ENCODE assay signal across 1 cellular context in genomic region chr6:28673800-28674671, GRCh38.
TF ChIP-seq lines count a peak whose summit lies in the region.

No MANE protein-coding gene starts in this region.

TF ChIP-seq in HepG2, 621 proteins besides CTCF, POLR2A, EP300 and RAD21 (continued from another document and continues in another):
- no peak for TF ChIP-seq MLXIP (CRISPR knock-in tag; IDR thresholded peaks at IDR 0.05; ENCODE audit: borderline replicate concordance)
- TF ChIP-seq, protein P1, sequence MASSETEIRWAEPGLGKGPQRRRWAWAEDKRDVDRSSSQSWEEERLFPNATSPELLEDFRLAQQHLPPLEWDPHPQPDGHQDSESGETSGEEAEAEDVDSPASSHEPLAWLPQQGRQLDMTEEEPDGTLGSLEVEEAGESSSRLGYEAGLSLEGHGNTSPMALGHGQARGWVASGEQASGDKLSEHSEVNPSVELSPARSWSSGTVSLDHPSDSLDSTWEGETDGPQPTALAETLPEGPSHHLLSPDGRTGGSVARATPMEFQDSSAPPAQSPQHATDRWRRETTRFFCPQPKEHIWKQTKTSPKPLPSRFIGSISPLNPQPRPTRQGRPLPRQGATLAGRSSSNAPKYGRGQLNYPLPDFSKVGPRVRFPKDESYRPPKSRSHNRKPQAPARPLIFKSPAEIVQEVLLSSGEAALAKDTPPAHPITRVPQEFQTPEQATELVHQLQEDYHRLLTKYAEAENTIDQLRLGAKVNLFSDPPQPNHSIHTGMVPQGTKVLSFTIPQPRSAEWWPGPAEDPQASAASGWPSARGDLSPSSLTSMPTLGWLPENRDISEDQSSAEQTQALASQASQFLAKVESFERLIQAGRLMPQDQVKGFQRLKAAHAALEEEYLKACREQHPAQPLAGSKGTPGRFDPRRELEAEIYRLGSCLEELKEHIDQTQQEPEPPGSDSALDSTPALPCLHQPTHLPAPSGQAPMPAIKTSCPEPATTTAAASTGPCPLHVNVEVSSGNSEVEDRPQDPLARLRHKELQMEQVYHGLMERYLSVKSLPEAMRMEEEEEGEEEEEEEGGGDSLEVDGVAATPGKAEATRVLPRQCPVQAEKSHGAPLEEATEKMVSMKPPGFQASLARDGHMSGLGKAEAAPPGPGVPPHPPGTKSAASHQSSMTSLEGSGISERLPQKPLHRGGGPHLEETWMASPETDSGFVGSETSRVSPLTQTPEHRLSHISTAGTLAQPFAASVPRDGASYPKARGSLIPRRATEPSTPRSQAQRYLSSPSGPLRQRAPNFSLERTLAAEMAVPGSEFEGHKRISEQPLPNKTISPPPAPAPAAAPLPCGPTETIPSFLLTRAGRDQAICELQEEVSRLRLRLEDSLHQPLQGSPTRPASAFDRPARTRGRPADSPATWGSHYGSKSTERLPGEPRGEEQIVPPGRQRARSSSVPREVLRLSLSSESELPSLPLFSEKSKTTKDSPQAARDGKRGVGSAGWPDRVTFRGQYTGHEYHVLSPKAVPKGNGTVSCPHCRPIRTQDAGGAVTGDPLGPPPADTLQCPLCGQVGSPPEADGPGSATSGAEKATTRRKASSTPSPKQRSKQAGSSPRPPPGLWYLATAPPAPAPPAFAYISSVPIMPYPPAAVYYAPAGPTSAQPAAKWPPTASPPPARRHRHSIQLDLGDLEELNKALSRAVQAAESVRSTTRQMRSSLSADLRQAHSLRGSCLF (CRISPR knock-in tag; IDR thresholded peaks at IDR 0.05; ENCODE audit: borderline replicate concordance), result no peak
- TF ChIP-seq ZNF652 (CRISPR knock-in tag; IDR thresholded peaks at IDR 0.05; ENCODE audit: borderline replicate concordance, low read depth), result no peak
- no peak for TF ChIP-seq MATR3 (CRISPR knock-in tag; IDR thresholded peaks at IDR 0.05)
- no peak for TF ChIP-seq IKZF1 (IDR thresholded peaks at IDR 0.05)
- TF ChIP-seq FLYWCH1 (CRISPR knock-in tag; IDR thresholded peaks at IDR 0.05), result no peak
- no peak for TF ChIP-seq ZNF569 (CRISPR knock-in tag; IDR thresholded peaks at IDR 0.05; ENCODE audit: borderline replicate concordance)
- TF ChIP-seq ZNF740 (CRISPR knock-in tag; IDR thresholded peaks at IDR 0.05), result no peak
- TF ChIP-seq AKAP8 (CRISPR knock-in tag; IDR thresholded peaks at IDR 0.05), result no peak
- peak; percentile 62 for TF ChIP-seq ZNF687 (CRISPR knock-in tag; IDR thresholded peaks at IDR 0.05)
- no peak for TF ChIP-seq ZNF879 (CRISPR knock-in tag; IDR thresholded peaks at IDR 0.05)
- no peak for TF ChIP-seq MAZ (IDR thresholded peaks at IDR 0.05; ENCODE audit: borderline replicate concordance, low read depth, low read length)
- peak; percentile 60; the same call in 1 of the 2 replicates for TF ChIP-seq MAZ (CRISPR knock-in tag; IDR thresholded peaks at IDR 0.05; ENCODE audit: low read depth)
- TF ChIP-seq ZNF160 (CRISPR knock-in tag; IDR thresholded peaks at IDR 0.05), result peak; percentile 74; the same call in 1 of the 2 replicates
- TF ChIP-seq MZF1 (CRISPR knock-in tag; IDR thresholded peaks at IDR 0.05; ENCODE audit: borderline replicate concordance), result no peak
- TF ChIP-seq, protein P2, sequence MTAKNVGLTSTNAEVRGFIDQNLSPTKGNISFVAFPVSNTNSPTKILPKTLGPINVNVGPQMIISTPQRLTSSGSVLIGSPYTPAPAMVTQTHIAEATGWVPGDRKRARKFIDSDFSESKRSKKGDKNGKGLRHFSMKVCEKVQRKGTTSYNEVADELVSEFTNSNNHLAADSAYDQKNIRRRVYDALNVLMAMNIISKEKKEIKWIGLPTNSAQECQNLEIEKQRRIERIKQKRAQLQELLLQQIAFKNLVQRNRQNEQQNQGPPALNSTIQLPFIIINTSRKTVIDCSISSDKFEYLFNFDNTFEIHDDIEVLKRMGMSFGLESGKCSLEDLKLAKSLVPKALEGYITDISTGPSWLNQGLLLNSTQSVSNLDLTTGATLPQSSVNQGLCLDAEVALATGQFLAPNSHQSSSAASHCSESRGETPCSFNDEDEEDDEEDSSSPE (CRISPR knock-in tag; IDR thresholded peaks at IDR 0.05), result peak; percentile 28; the same call in 1 of the 2 replicates
- TF ChIP-seq HMG20B (CRISPR knock-in tag; conservative IDR thresholded peaks at IDR 0.05), result 0 out of 2 replicates have a peak, but pooled peaks have one; percentile 26
- TF ChIP-seq NR3C1 (CRISPR knock-in tag; IDR thresholded peaks at IDR 0.05), result no peak
- TF ChIP-seq MEF2D (CRISPR knock-in tag; IDR thresholded peaks at IDR 0.05), result peak; percentile 68; the same call in 1 of the 2 replicates
- no peak for TF ChIP-seq MTA1 (CRISPR knock-in tag; IDR thresholded peaks at IDR 0.05; ENCODE audit: borderline replicate concordance)
- TF ChIP-seq ZFP91 (CRISPR knock-in tag; IDR thresholded peaks at IDR 0.05; ENCODE audit: borderline replicate concordance), result no peak
- no peak for TF ChIP-seq ZNF496 (CRISPR knock-in tag; IDR thresholded peaks at IDR 0.05; ENCODE audit: insufficient replicate concordance)
- TF ChIP-seq, protein P3, sequence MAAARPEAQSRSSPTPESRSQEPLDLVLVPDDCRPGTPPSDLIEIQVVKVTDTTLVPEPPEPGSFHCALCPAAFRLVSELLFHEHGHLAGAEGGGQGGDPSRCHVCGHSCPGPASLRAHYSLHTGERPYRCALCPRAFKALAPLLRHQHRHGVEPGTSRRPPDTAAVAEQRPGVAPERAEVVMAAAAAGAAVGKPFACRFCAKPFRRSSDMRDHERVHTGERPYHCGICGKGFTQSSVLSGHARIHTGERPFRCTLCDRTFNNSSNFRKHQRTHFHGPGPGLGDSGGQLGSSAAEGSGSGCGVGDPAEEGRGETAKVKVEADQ (CRISPR knock-in tag; IDR thresholded peaks at IDR 0.05; ENCODE audit: borderline replicate concordance), result no peak
- TF ChIP-seq SMAD1 (CRISPR knock-in tag; IDR thresholded peaks at IDR 0.05; ENCODE audit: borderline replicate concordance, low read depth), result no peak
- TF ChIP-seq NFIB (CRISPR knock-in tag; IDR thresholded peaks at IDR 0.05; ENCODE audit: borderline replicate concordance), result no peak
- TF ChIP-seq ZNF790 (CRISPR knock-in tag; IDR thresholded peaks at IDR 0.05; ENCODE audit: borderline replicate concordance), result no peak
- no peak for TF ChIP-seq ZNF619 (CRISPR knock-in tag; IDR thresholded peaks at IDR 0.05)
- TF ChIP-seq MYPOP (CRISPR knock-in tag; IDR thresholded peaks at IDR 0.05), result peak; percentile 65; the same call in 1 of the 2 replicates
- TF ChIP-seq ZNF788 (CRISPR knock-in tag; IDR thresholded peaks at IDR 0.05; ENCODE audit: borderline replicate concordance), result peak; percentile 52
- TF ChIP-seq ZZZ3 (CRISPR knock-in tag; IDR thresholded peaks at IDR 0.05; ENCODE audit: borderline replicate concordance), result no peak
- no peak for TF ChIP-seq ELF1 (CRISPR knock-in tag; IDR thresholded peaks at IDR 0.05)
- TF ChIP-seq HIVEP1 (CRISPR knock-in tag; IDR thresholded peaks at IDR 0.05), result 0 out of 2 replicates have a peak, but pooled peaks have one; percentile 29
- TF ChIP-seq, protein P4, sequence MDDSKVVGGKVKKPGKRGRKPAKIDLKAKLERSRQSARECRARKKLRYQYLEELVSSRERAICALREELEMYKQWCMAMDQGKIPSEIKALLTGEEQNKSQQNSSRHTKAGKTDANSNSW (CRISPR knock-in tag; IDR thresholded peaks at IDR 0.05; ENCODE audit: borderline replicate concordance), result no peak
- 0 out of 2 replicates have a peak, but pooled peaks have one; percentile 60 for TF ChIP-seq ZNF124 (CRISPR knock-in tag; IDR thresholded peaks at IDR 0.05)
- TF ChIP-seq HCFC1 (IDR thresholded peaks at IDR 0.05; ENCODE audit: low read depth, low read length), result no peak
- TF ChIP-seq SP4 (CRISPR knock-in tag; IDR thresholded peaks at IDR 0.05), result no peak
- no peak for TF ChIP-seq ZNF572 (CRISPR knock-in tag; IDR thresholded peaks at IDR 0.05)
- TF ChIP-seq ZBTB21 (CRISPR knock-in tag; IDR thresholded peaks at IDR 0.05), result no peak
- TF ChIP-seq ZNF205 (CRISPR knock-in tag; IDR thresholded peaks at IDR 0.05), result 0 out of 2 replicates have a peak, but pooled peaks have one; percentile 20
- TF ChIP-seq MAFF (IDR thresholded peaks at IDR 0.05; ENCODE audit: low read depth, low read length), result no peak
- TF ChIP-seq KDM2A (CRISPR knock-in tag; IDR thresholded peaks at IDR 0.05; ENCODE audit: borderline replicate concordance, low read depth), result peak; percentile 71; the same call in 1 of the 2 replicates
- TF ChIP-seq ZKSCAN8 (CRISPR knock-in tag; IDR thresholded peaks at IDR 0.05; ENCODE audit: borderline replicate concordance), result peak; percentile 76; the same call in 1 of the 2 replicates
- TF ChIP-seq, protein P5, sequence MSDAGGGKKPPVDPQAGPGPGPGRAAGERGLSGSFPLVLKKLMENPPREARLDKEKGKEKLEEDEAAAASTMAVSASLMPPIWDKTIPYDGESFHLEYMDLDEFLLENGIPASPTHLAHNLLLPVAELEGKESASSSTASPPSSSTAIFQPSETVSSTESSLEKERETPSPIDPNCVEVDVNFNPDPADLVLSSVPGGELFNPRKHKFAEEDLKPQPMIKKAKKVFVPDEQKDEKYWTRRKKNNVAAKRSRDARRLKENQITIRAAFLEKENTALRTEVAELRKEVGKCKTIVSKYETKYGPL (CRISPR knock-in tag; IDR thresholded peaks at IDR 0.05), result no peak
- TF ChIP-seq FOXP1 (IDR thresholded peaks at IDR 0.05), result no peak
- no peak for TF ChIP-seq FOXP1 (CRISPR knock-in tag; IDR thresholded peaks at IDR 0.05)
- no peak for TF ChIP-seq XRCC5 (optimal IDR thresholded peaks at IDR 0.05; ENCODE audit: low read length)
- no peak for TF ChIP-seq ZNF598 (CRISPR knock-in tag; IDR thresholded peaks at IDR 0.05; ENCODE audit: borderline replicate concordance)
- TF ChIP-seq FOSL2 (CRISPR knock-in tag; IDR thresholded peaks at IDR 0.05), result peak; percentile 34; the same call in 1 of the 2 replicates
- peak; percentile 80; the same call in 1 of the 2 replicates for TF ChIP-seq RNF2 (conservative IDR thresholded peaks at IDR 0.05; ENCODE audit: low read depth)
